Comparison of ENCODE assay signal across 8 cellular contexts in genomic region chr16:67528870-67529638, GRCh38. TPM values are rescaled to one million over a fixed set of nuclear protein-coding genes. Genes with fewer than 3 reads are reported as not detected.
DNase-seq lines count a peak whose midpoint lies in the region; ATAC-seq and TF ChIP-seq lines count a peak whose summit lies in the region.

No MANE protein-coding gene starts in this region.

- H3K4me3 ChIP-seq in SJCRH30: peak overlapping the region; percentile 98
- peak overlapping the region; percentile 89 for H3K4me3 ChIP-seq in lower leg skin (ENCODE audit: low read depth, poor library complexity, severe bottlenecking)
- H3K4me3 ChIP-seq in testis: peak overlapping the region; percentile 70 to 96

- peak; percentile 28 for ATAC-seq in GM21529 (IDR thresholded peaks at IDR 0.05; ENCODE audit: unreplicated experiment)
- ATAC-seq in HG03159 (IDR thresholded peaks at IDR 0.05; ENCODE audit: unreplicated experiment): no peak
- ATAC-seq in GM18505 (IDR thresholded peaks at IDR 0.05; ENCODE audit: unreplicated experiment): no peak

- intact Hi-C loops in lower leg skin (cut with DNase I; ENCODE audit: low total_unique reads) (no loop called here), testis (cut with DNase I; ENCODE audit: low total_unique reads) (no loop called here)

- WGBS in lower leg skin, 2 donors: 0% methylated on average over 15 to 23 of the region's 66 CpGs
- WGBS in testis, 2 donors: 0% methylated on average over 59 of the region's 66 CpGs; no CpG with 5 or more reads in 1 of the 2 donors

- TF ChIP-seq CTCF in lower leg skin (IDR thresholded peaks at IDR 0.05): no peak
- no peak for TF ChIP-seq CTCF in testis (IDR thresholded peaks at IDR 0.05)

- H3K36me3 ChIP-seq in SJCRH30 (no peaks in the 10 kb centered on the region), testis (ENCODE audit: low read depth, missing control alignments) (no peaks in the 10 kb centered on the region)

- H3K27ac ChIP-seq in SJCRH30: peak overlapping the region; percentile 79
- H3K27ac ChIP-seq in cingulate gyrus (ENCODE audit: low read depth, low read length): peak overlapping the region; percentile 97
- H3K27ac ChIP-seq in testis: peak overlapping the region; percentile 87 to 91

- H3K4me1 ChIP-seq in SJCRH30 (no peaks in the 10 kb centered on the region; the same call in 1 of the 2 replicates), testis (peaks cover 31% of the 10 kb centered on the region)

- DNase-seq in AG20443 (ENCODE audit: low spot score) (peak; percentile 68), SJCRH30 (peak; percentile 40 to 45), lower leg skin (ENCODE audit: low spot score in 2 of 2) (peak in 1 of 2 donors; percentile 91), testis (no peak)

- TF ChIP-seq POLR2A in lower leg skin (IDR thresholded peaks at IDR 0.05) (no peak), testis (IDR thresholded peaks at IDR 0.05) (no peak), GM18505 (IDR thresholded peaks at IDR 0.05; ENCODE audit: borderline replicate concordance, extremely low read depth, insufficient read depth, insufficient read length) (no peak)

- H3K9me3 ChIP-seq in SJCRH30 (replicated peaks) (no peaks in the 10 kb centered on the region), testis (no peaks in the 10 kb centered on the region)

- H3K27me3 ChIP-seq in SJCRH30 (no peaks in the 10 kb centered on the region; the same call in 1 of the 2 replicates), testis (no peaks in the 10 kb centered on the region)

RNA-seq across cellular contexts. Expression of gene RIPOR1, which starts 0.4 kb away (rescaled TPM):
- total RNA-seq in SJCRH30 (2014; rRNA removed; shearing (Covaris generic)): 10.8 and 13.5 TPM in 2 replicates
- total RNA-seq in lower leg skin (10 to 100 TPM; 19.3 to 28.6 (median 23.6) TPM), testis (100 to 1,000 TPM in 1 of 2 donors, 10 to 100 TPM in 1; 79.4 to 109 TPM)
- 36.1 TPM for polyA plus RNA-seq in testis (ENCODE audit: insufficient read depth, low read depth, low replicate concordance)

RNA-seq across cellular contexts. Expression of gene CTCF, which starts 33.3 kb away (rescaled TPM):
- 53.9 and 58.7 TPM in 2 replicates for total RNA-seq in SJCRH30 (2014; rRNA removed; shearing (Covaris generic))
- total RNA-seq in lower leg skin (10 to 100 TPM; 41.0 to 49.9 (median 44.2) TPM), testis (10 to 100 TPM; 45.5 to 47.0 TPM)
- polyA plus RNA-seq in testis (ENCODE audit: insufficient read depth, low read depth, low replicate concordance): 25.9 TPM

RNA-seq across cellular contexts. Expression of gene AGRP, which starts 45.7 kb away (rescaled TPM):
- not detected in 2 replicates for total RNA-seq in SJCRH30 (2014; rRNA removed; shearing (Covaris generic))
- total RNA-seq in lower leg skin: not detected
- total RNA-seq in testis: 1 to 10 TPM; 1.2 to 1.7 TPM
- polyA plus RNA-seq in testis (ENCODE audit: insufficient read depth, low read depth, low replicate concordance): not detected

RNA-seq across cellular contexts. Expression of gene ATP6V0D1, which starts 48.1 kb away (rescaled TPM):
- 48.6 and 49.4 TPM in 2 replicates for total RNA-seq in SJCRH30 (2014; rRNA removed; shearing (Covaris generic))
- total RNA-seq in lower leg skin (100 to 1,000 TPM; 114 to 141 (median 131) TPM), testis (100 to 1,000 TPM in 1 of 2 donors, 10 to 100 TPM in 1; 95.0 to 135 TPM)
- polyA plus RNA-seq in testis (ENCODE audit: insufficient read depth, low read depth, low replicate concordance): 165 TPM
